8 cellular contexts compared by ENCODE assay signal in the genomic region with DNA sequence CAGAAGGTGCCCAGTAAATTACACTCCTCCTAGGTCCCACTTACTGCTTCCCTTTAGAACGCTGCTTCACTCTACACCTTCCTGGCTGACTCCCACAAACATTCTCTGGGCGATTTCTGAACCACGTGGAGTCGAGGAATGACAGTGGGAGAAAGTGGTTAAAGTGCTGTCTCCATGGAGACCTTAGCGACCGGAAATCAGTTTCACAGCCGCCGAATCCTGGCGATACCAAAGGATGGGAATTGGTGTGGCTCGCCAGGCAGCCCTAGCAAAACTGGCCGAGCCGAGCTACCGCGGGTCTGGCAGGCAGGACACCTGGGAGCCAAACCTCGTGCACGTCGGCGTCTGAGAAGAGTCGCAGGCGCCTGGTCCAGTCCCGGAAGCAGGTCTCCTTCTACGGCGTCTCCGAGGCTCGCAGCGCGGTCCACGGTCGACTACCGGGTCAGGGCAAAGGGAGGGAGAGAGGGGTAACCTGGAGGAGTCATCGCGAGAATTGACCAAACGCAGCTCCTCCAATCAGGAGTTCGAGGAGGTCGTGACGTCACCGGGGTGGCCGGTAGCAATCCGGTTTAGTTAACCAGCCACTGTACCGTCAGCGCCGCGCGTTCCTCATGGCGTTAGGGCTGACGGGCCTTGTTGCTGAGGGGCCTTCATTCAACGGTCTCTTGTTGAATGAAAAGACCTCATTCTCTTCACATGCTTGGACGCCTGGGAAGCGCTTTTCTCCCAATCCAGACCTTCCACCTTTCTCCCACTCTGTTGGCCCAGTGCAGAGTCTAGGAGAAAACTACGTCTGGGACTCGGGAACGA. TPM values are rescaled to one million over a fixed set of nuclear protein-coding genes. Genes with fewer than 3 reads are reported as not detected.
DNase-seq lines count a peak whose midpoint lies in the region; ATAC-seq lines count a peak whose summit lies in the region.

THADA (minus strand) TSS at position 436 of the 810 bp plus-strand sequence. CDS start 3,646 bp downstream, outside the sequence.

- peak within 1 kb of the TSS; percentile 95 to 98 (median 96) for H3K4me3 Mint-ChIP-seq in IgD-negative memory B cell

- peak within 1 kb of the TSS; percentile 86 for H3K27ac ChIP-seq in epithelial cell of prostate

- no peaks in the 10 kb centered on the region for H3K9me3 Mint-ChIP-seq in IgD-negative memory B cell

- peak within 1 kb of the TSS; percentile 94 to 99 (median 97) for H3K27ac Mint-ChIP-seq in IgD-negative memory B cell

- peak; percentile 96 for ATAC-seq in GM21529 (IDR thresholded peaks at IDR 0.05; ENCODE audit: unreplicated experiment)

- DNase-seq in DMS 273 treated with DMSO at 0.1 percent for 48 hours (lab: John Stamatoyannopoulos, UW): peak; percentile 97
- DNase-seq in OCI-M2 (lab: John Stamatoyannopoulos, UW; ENCODE audit: unreplicated experiment): peak; percentile 95
- peak; percentile 96 for DNase-seq in activated T-cell treated with anti-CD3 and anti-CD28 coated beads for 48 hours (ENCODE audit: low read depth)
- DNase-seq in epithelial cell of prostate (ENCODE audit: low read depth, low spot score): peak; percentile 96
- peak; percentile 100 for DNase-seq in mucosa of gallbladder (ENCODE audit: low spot score)
- peak; percentile 94 to 96 for DNase-seq in stimulated activated CD8-positive, alpha-beta memory T cell treated with anti-CD3 and anti-CD28 coated beads, Interleukin-4, amount 100 ng/mL, for 4 hours (ENCODE audit: low read depth in 2 of 2, low spot score in 1 of 2)

- H3K4me1 Mint-ChIP-seq in IgD-negative memory B cell: peaks cover 17 to 22% (median 20%) of the 10 kb centered on the region in 3 donors

- peaks cover 3% of the 10 kb centered on the region for H3K36me3 Mint-ChIP-seq in IgD-negative memory B cell

- no peaks in the 10 kb centered on the region for H3K27me3 Mint-ChIP-seq in IgD-negative memory B cell

RNA-seq across cellular contexts. Expression of gene THADA, which starts in this region (rescaled TPM):
- 13.7 TPM for polyA plus RNA-seq in IgD-negative memory B cell
- 35.9 TPM for total RNA-seq in mucosa of gallbladder

Comparison
In these comparisons a context has a peak if more than half of its experiments do, and no peak if none do; other contexts are left out.
1. Peak in every context shown above with its lines: DNase-seq, ATAC-seq and H3K27ac ChIP-seq.